8 cellular contexts compared by ENCODE assay signal in genomic region chr6:33201935-33202334, GRCh38. TPM values are rescaled to one million over a fixed set of nuclear protein-coding genes. Genes with fewer than 3 reads are reported as not detected.
DNase-seq lines count a peak whose midpoint lies in the region; ATAC-seq and TF ChIP-seq lines count a peak whose summit lies in the region.

No MANE protein-coding gene starts in this region.

- peak overlapping the region; percentile 58 for H3K4me2 ChIP-seq in KMS-11

- H3K4me1 ChIP-seq in KMS-11 (ENCODE audit: low read depth, poor library complexity, severe bottlenecking) = peaks cover 35% of the 10 kb centered on the region

- no peak overlapping the region for H3K27ac ChIP-seq in AG04450 (ENCODE audit: low read depth, low read length)
- H3K27ac ChIP-seq in KMS-11 = no peak overlapping the region

- no peaks in the 10 kb centered on the region for H3K27me3 Mint-ChIP-seq in chondrocyte (ENCODE audit: low read depth)
- H3K27me3 Mint-ChIP-seq in naive thymus-derived CD8-positive, alpha-beta T cell = no peaks in the 10 kb centered on the region

- no peak overlapping the region for H3K9ac ChIP-seq in KMS-11

- H3K36me3 Mint-ChIP-seq in chondrocyte (ENCODE audit: low read depth) = peaks cover 26% of the 10 kb centered on the region
- peaks cover 6 to 34% (median 12%) of the 10 kb centered on the region in 3 donors for H3K36me3 Mint-ChIP-seq in naive thymus-derived CD8-positive, alpha-beta T cell

- peaks cover 82% of the 10 kb centered on the region for H3K4me1 Mint-ChIP-seq in chondrocyte (ENCODE audit: low read depth)
- peaks cover 46 to 87% (median 81%) of the 10 kb centered on the region in 4 donors for H3K4me1 Mint-ChIP-seq in naive thymus-derived CD8-positive, alpha-beta T cell

- peaks cover 24% of the 10 kb centered on the region for H3K79me2 ChIP-seq in KMS-11 (ENCODE audit: insufficient read depth, low read depth)

- peak overlapping the region; percentile 95 for H3K4me3 ChIP-seq in AG04450 (ENCODE audit: low read depth, low read length)
- no peak overlapping the region for H3K4me3 ChIP-seq in KMS-11 (IDR thresholded peaks at IDR 0.05; ENCODE audit: insufficient read depth, low read depth, low read length)

- DNase-seq in AG04450 (ENCODE audit: low read depth, low spot score) (no peak), chondrocyte (ENCODE audit: low spot score) (no peak), HUDEP-2 (lab: John Stamatoyannopoulos, UW; ENCODE audit: unreplicated experiment in 76 of 76) (no peak), foreskin melanocyte (no peak)
- DNase-seq in naive thymus-derived CD8-positive, alpha-beta T cell = no peak
- DNase-seq in NK-92 treated with Interleukin-12 subunit alpha and Interleukin-12 subunit beta, amount 100 ng/mL, for 24 hours (lab: John Stamatoyannopoulos, UW) = no peak

- ATAC-seq in naive thymus-derived CD8-positive, alpha-beta T cell = no peak
- no peak for ATAC-seq in GM21723 (IDR thresholded peaks at IDR 0.05; ENCODE audit: unreplicated experiment)

- H4K20me1 ChIP-seq in KMS-11 (ENCODE audit: insufficient read depth) = no peaks in the 10 kb centered on the region

- H3K9me3 ChIP-seq in AG04450 (ENCODE audit: control insufficient read depth, insufficient read depth, low read length) = peaks cover 3% of the 10 kb centered on the region; the same call in 1 of the 2 replicates

- no peak for TF ChIP-seq CTCF in AG04450 (IDR thresholded peaks at IDR 0.05; ENCODE audit: low read depth, low read length)
- TF ChIP-seq CTCF in KMS-11 (conservative IDR thresholded peaks at IDR 0.05; ENCODE audit: low read depth, low read length) = no peak
- no peak for TF ChIP-seq CTCF in chondrocyte (IDR thresholded peaks at IDR 0.05)

- no peaks in the 10 kb centered on the region for H3K9me3 Mint-ChIP-seq in chondrocyte (ENCODE audit: low read depth)
- H3K9me3 Mint-ChIP-seq in naive thymus-derived CD8-positive, alpha-beta T cell = no peaks in the 10 kb centered on the region

- POLR2A ChIA-PET in AG04450 (lab: Yijun Ruan, JAX) = no interaction called here
- POLR2A ChIA-PET in naive thymus-derived CD8-positive, alpha-beta T cell (lab: Charles Lee) = interaction anchor here (1.9 kb wide), 1 partner anchor 75 kb away, joined by 5 read pairs; the partner anchor contains the start of gene B3GALT4

- H3K36me3 ChIP-seq in KMS-11 (ENCODE audit: insufficient read depth) = no peaks in the 10 kb centered on the region

- H3K27ac Mint-ChIP-seq in chondrocyte (ENCODE audit: unreplicated experiment) = peak overlapping the region; percentile 100
- H3K27ac Mint-ChIP-seq in naive thymus-derived CD8-positive, alpha-beta T cell = peak overlapping the region in 9 of 10 donors; percentile 73 to 99 (median 88)

- H3K4me3 Mint-ChIP-seq in chondrocyte (ENCODE audit: unreplicated experiment) = peak overlapping the region; percentile 99
- H3K4me3 Mint-ChIP-seq in naive thymus-derived CD8-positive, alpha-beta T cell = peak overlapping the region; percentile 98 to 100 (median 99)

- CTCF ChIA-PET in AG04450 (lab: Charles Lee) = no interaction called here

- no peak overlapping the region for H2AFZ ChIP-seq in KMS-11 (ENCODE audit: low read depth)

- H3K27me3 ChIP-seq in AG04450 (ENCODE audit: control insufficient read depth, insufficient read depth, low read length) = no peaks in the 10 kb centered on the region
- no peaks in the 10 kb centered on the region for H3K27me3 ChIP-seq in KMS-11 (ENCODE audit: insufficient read depth, low read depth)

RNA-seq across cellular contexts. Expression of gene SLC39A7, which starts 1.3 kb away (rescaled TPM):
- 129 and 150 TPM in 2 replicates for polyA plus RNA-seq in AG04450 (2011; rRNA removed)
- 87.7 and 101 TPM in 2 replicates for polyA minus RNA-seq in AG04450 (2011; rRNA and poly(A)+ RNA removed)
- 222 to 238 TPM (median 225 TPM) in 3 replicates for total RNA-seq in chondrocyte
- 10 to 100 TPM; 35.5 to 36.4 TPM for total RNA-seq in naive thymus-derived CD8-positive, alpha-beta T cell
- 10 to 100 TPM; 18.8 to 23.8 (median 21.8) TPM for polyA plus RNA-seq in naive thymus-derived CD8-positive, alpha-beta T cell

RNA-seq across cellular contexts. Expression of gene RXRB, which starts 1.5 kb away (rescaled TPM):
- 38.5 and 44.1 TPM in 2 replicates for polyA plus RNA-seq in AG04450 (2011; rRNA removed)
- polyA minus RNA-seq in AG04450 (2011; rRNA and poly(A)+ RNA removed) = 42.7 and 51.4 TPM in 2 replicates
- total RNA-seq in chondrocyte = 45.1 to 51.5 TPM (median 46.5 TPM) in 3 replicates
- 100 to 1,000 TPM; 126 to 127 TPM for total RNA-seq in naive thymus-derived CD8-positive, alpha-beta T cell
- 10 to 100 TPM in 1 of 3 donors, 1 to 10 TPM in 2; 6.6 to 10.9 (median 7.3) TPM for polyA plus RNA-seq in naive thymus-derived CD8-positive, alpha-beta T cell

RNA-seq across cellular contexts. Expression of gene HSD17B8, which starts 2.5 kb away (rescaled TPM):
- polyA plus RNA-seq in AG04450 (2011; rRNA removed) = 4.9 and 5.7 TPM in 2 replicates
- 3.2 and 3.8 TPM in 2 replicates for polyA minus RNA-seq in AG04450 (2011; rRNA and poly(A)+ RNA removed)
- 0.60 to 2.8 TPM (median 1.1 TPM) in 3 replicates for total RNA-seq in chondrocyte
- total RNA-seq in naive thymus-derived CD8-positive, alpha-beta T cell = 10 to 100 TPM; 28.7 to 29.0 TPM
- 10 to 100 TPM; 75.0 to 79.2 (median 75.9) TPM for polyA plus RNA-seq in naive thymus-derived CD8-positive, alpha-beta T cell

RNA-seq across cellular contexts. Expression of gene RING1, which starts 6.4 kb away (rescaled TPM):
- 23.8 and 26.8 TPM in 2 replicates for polyA plus RNA-seq in AG04450 (2011; rRNA removed)
- 20.3 and 29.5 TPM in 2 replicates for polyA minus RNA-seq in AG04450 (2011; rRNA and poly(A)+ RNA removed)
- total RNA-seq in chondrocyte = 42.8 to 49.7 TPM (median 44.5 TPM) in 3 replicates
- 10 to 100 TPM; 58.3 to 59.1 TPM for total RNA-seq in naive thymus-derived CD8-positive, alpha-beta T cell
- 10 to 100 TPM; 12.1 to 12.5 (median 12.4) TPM for polyA plus RNA-seq in naive thymus-derived CD8-positive, alpha-beta T cell

RNA-seq across cellular contexts. Expression of gene COL11A2, which starts 9.7 kb away (rescaled TPM):
- polyA plus RNA-seq in AG04450 (2011; rRNA removed) = 0.26 and 0.37 TPM in 2 replicates
- polyA minus RNA-seq in AG04450 (2011; rRNA and poly(A)+ RNA removed) = 0.04 and 0.18 TPM in 2 replicates
- 2.8 to 10.0 TPM (median 10.0 TPM) in 3 replicates for total RNA-seq in chondrocyte
- 1 to 10 TPM; 7.5 to 8.0 TPM for total RNA-seq in naive thymus-derived CD8-positive, alpha-beta T cell
- under 1 TPM; 0.08 to 0.48 (median 0.13) TPM for polyA plus RNA-seq in naive thymus-derived CD8-positive, alpha-beta T cell
